26 cellular contexts compared by ENCODE assay signal in genomic region chr1:224996266-224996665, GRCh38.
"Had no signal": no experiment of that assay in that cellular context is flagged by ENCODE, and none has a peak within 500 bp of the region (broad histone marks: within the 10 kb centered on the region; RNA-seq: fewer than 3 reads in every experiment).

No MANE protein-coding gene starts in this region.

- H3K4me3 Mint-ChIP-seq: activated CD4-positive, alpha-beta T cell treated with anti-CD3 and anti-CD28 coated beads, Interleukin-2, amount 10 ng/mL, durations not matched to agents 7 days and 5 days; activated CD8-positive, alpha-beta memory T cell treated with anti-CD3 and anti-CD28 coated beads, Interleukin-2, amount 10 ng/mL, durations not matched to agents 7 days and 5 days; activated CD8-positive, alpha-beta T cell treated with anti-CD3 and anti-CD28 coated beads, Interleukin-2, amount 10 ng/mL, durations not matched to agents 7 days and 5 days; activated naive CD4-positive, alpha-beta T cell treated with anti-CD3 and anti-CD28 coated beads, Interleukin-2, amount 50 U/mL, for 24 hours; activated naive CD8-positive, alpha-beta T cell treated with anti-CD3 and anti-CD28 coated beads, Interleukin-2, amount 50 U/mL, for 24 hours; nephron; WTC11 had no signal

- H3K27ac ChIP-seq: body of pancreas, coronary artery, dorsolateral prefrontal cortex, right lobe of liver, testis, transverse colon had no signal

- H3K9me3 ChIP-seq: body of pancreas, right lobe of liver, testis had no signal

- H3K36me3 Mint-ChIP-seq: activated CD8-positive, alpha-beta memory T cell treated with anti-CD3 and anti-CD28 coated beads, Interleukin-2, amount 10 ng/mL, durations not matched to agents 7 days and 5 days had no signal

- H3K27me3 ChIP-seq: body of pancreas, dorsolateral prefrontal cortex, right lobe of liver, testis, transverse colon had no signal

- DNase-seq: activated CD4-positive, alpha-beta T cell treated with anti-CD3 and anti-CD28 coated beads for 1 hour; activated CD4-positive, alpha-beta T cell treated with anti-CD3 and anti-CD28 coated beads, Interleukin-2, amount 10 ng/mL, durations not matched to agents 7 days and 5 days; activated CD8-positive, alpha-beta memory T cell treated with anti-CD3 and anti-CD28 coated beads, Interleukin-2, amount 10 ng/mL, durations not matched to agents 7 days and 5 days; activated CD8-positive, alpha-beta T cell treated with anti-CD3 and anti-CD28 coated beads, Interleukin-2, amount 10 ng/mL, durations not matched to agents 7 days and 5 days; activated naive CD8-positive, alpha-beta T cell treated with anti-CD3 and anti-CD28 coated beads, Interleukin-2, amount 50 U/mL, for 24 hours; activated T-cell treated with anti-CD3 and anti-CD28 coated beads, Interleukin-2, amount 50 U/mL, for 48 hours; amygdala; body of pancreas; dorsolateral prefrontal cortex; effector memory CD4-positive, alpha-beta T cell; foreskin melanocyte; islet precursor cell; left cardiac atrium; left ventricle myocardium superior; posterior cingulate gyrus; right lobe of liver; stimulated activated CD4-positive, alpha-beta T cell treated with anti-CD3 and anti-CD28 coated beads, Interleukin-4, amount 100 ng/mL, for 1 hour; stimulated activated naive CD8-positive, alpha-beta T cell treated with anti-CD3 and anti-CD28 coated beads, Interleukin-15, Interleukin-2, amounts not matched to agents 100 U/mL and 50 U/mL, for 24 hours; T-helper 2 cell; testis; transverse colon had no signal

- ATAC-seq: activated CD8-positive, alpha-beta memory T cell treated with anti-CD3 and anti-CD28 coated beads, Interleukin-2, amount 10 ng/mL, durations not matched to agents 7 days and 5 days; activated CD8-positive, alpha-beta T cell treated with anti-CD3 and anti-CD28 coated beads, Interleukin-2, amount 10 ng/mL, durations not matched to agents 7 days and 5 days; activated naive CD8-positive, alpha-beta T cell treated with anti-CD3 and anti-CD28 coated beads, Interleukin-2, amount 50 U/mL, for 24 hours; body of pancreas; left cardiac atrium; left ventricle myocardium superior; stimulated activated naive CD8-positive, alpha-beta T cell treated with anti-CD3 and anti-CD28 coated beads, Interleukin-15, Interleukin-2, amounts not matched to agents 100 U/mL and 50 U/mL, for 24 hours; WTC11 had no signal

- H3K4me1 Mint-ChIP-seq: activated CD4-positive, alpha-beta T cell treated with anti-CD3 and anti-CD28 coated beads, Interleukin-2, amount 10 ng/mL, durations not matched to agents 7 days and 5 days; activated CD8-positive, alpha-beta memory T cell treated with anti-CD3 and anti-CD28 coated beads, Interleukin-2, amount 10 ng/mL, durations not matched to agents 7 days and 5 days; activated naive CD4-positive, alpha-beta T cell treated with anti-CD3 and anti-CD28 coated beads, Interleukin-2, amount 50 U/mL, for 24 hours; activated naive CD8-positive, alpha-beta T cell treated with anti-CD3 and anti-CD28 coated beads, Interleukin-2, amount 50 U/mL, for 24 hours; nephron; WTC11 had no signal

- H3K36me3 ChIP-seq: right lobe of liver, transverse colon had no signal

- H3K4me1 ChIP-seq: body of pancreas, right lobe of liver, testis, transverse colon had no signal

- H3K4me3 ChIP-seq: body of pancreas, coronary artery, dorsolateral prefrontal cortex, right lobe of liver, testis, transverse colon had no signal

- H3K27ac Mint-ChIP-seq: activated CD4-positive, alpha-beta T cell treated with anti-CD3 and anti-CD28 coated beads, Interleukin-2, amount 10 ng/mL, durations not matched to agents 7 days and 5 days; activated CD8-positive, alpha-beta memory T cell treated with anti-CD3 and anti-CD28 coated beads, Interleukin-2, amount 10 ng/mL, durations not matched to agents 7 days and 5 days; activated CD8-positive, alpha-beta T cell treated with anti-CD3 and anti-CD28 coated beads, Interleukin-2, amount 10 ng/mL, durations not matched to agents 7 days and 5 days; activated naive CD4-positive, alpha-beta T cell treated with anti-CD3 and anti-CD28 coated beads, Interleukin-2, amount 50 U/mL, for 24 hours; activated naive CD8-positive, alpha-beta T cell treated with anti-CD3 and anti-CD28 coated beads, Interleukin-2, amount 50 U/mL, for 24 hours; activated T-helper 2 cell treated with anti-CD3 and anti-CD28 coated beads, Interferon-gamma antibody, Interleukin-2, Interleukin-4, amounts not matched to agents 10 μg/mL and 5 μg/mL and 100 μg/mL, durations not matched to agents 14 hours and 24 hours and 36 hours; WTC11 had no signal

- H3K27me3 Mint-ChIP-seq: activated CD4-positive, alpha-beta T cell treated with anti-CD3 and anti-CD28 coated beads, Interleukin-2, amount 10 ng/mL, durations not matched to agents 7 days and 5 days; activated CD8-positive, alpha-beta memory T cell treated with anti-CD3 and anti-CD28 coated beads, Interleukin-2, amount 10 ng/mL, durations not matched to agents 7 days and 5 days; activated naive CD4-positive, alpha-beta T cell treated with anti-CD3 and anti-CD28 coated beads, Interleukin-2, amount 50 U/mL, for 24 hours had no signal
